Comparison of ENCODE assay signal across 8 cellular contexts in the genomic region with DNA sequence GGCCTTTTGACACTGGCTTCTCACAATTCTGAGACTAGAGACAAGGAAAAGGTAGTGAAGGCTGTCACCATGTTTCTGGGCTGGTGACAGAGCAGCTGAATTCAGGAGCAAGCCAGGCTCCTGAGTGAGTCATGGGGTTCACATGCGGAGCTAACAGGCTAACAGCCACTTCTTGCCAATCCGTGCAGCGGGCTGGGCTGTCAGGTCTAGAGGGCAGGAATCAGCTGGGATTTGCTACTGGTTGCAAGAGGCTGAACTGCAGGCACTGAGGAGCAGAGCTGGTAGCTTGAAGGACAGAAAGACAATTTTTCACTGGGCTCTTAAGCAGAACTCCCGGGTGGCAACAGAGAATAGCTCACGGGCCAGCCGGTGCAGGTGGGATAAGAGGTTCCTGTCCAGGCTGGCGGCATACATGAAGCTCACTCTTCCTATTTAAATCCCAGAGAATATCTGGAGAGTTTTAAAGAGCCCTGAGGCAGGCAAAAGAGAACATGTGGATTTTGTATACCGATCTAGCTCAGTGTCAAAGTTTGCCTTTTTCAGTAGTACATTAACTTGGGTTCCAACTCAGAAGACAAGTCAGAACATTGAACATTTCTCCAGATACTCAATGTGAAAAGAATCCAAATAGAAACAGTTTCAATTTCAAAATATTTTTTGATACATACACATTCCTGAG. TPM values are rescaled to one million over a fixed set of nuclear protein-coding genes. Genes with fewer than 3 reads are reported as not detected.
DNase-seq lines count a peak whose midpoint lies in the region; ATAC-seq, FAIRE-seq and TF ChIP-seq lines count a peak whose summit lies in the region.

No MANE protein-coding gene starts in this region.

- POLR2A ChIA-PET in CD4-positive, alpha-beta memory T cell (lab: Charles Lee; ENCODE audit: partially characterized antibody): no interaction called here

- no peaks in the 10 kb centered on the region for H3K4me1 Mint-ChIP-seq in CD4-positive, alpha-beta memory T cell

- TF ChIP-seq RAD21 in neural cell (conservative IDR thresholded peaks at IDR 0.05): no peak

- TF ChIP-seq CTCF in AG10803 (conservative IDR thresholded peaks at IDR 0.05; ENCODE audit: low read length) (no peak), foreskin keratinocyte (conservative IDR thresholded peaks at IDR 0.05) (no peak), neural cell (IDR thresholded peaks at IDR 0.05; ENCODE audit: poor library complexity, severe bottlenecking) (no peak)

- CTCF ChIA-PET in CD4-positive, alpha-beta memory T cell (lab: Charles Lee; ENCODE audit: partially characterized antibody): no interaction called here

- H3K4me2 ChIP-seq in neural cell (ENCODE audit: low read length): no peak overlapping the region

- intact Hi-C loops in CD4-positive, alpha-beta memory T cell (cut with micrococcal nuclease): no loop called here

- peaks cover 0 to 4% (median 0%) of the 10 kb centered on the region in 8 donors for H3K9me3 Mint-ChIP-seq in CD4-positive, alpha-beta memory T cell

- no peaks in the 10 kb centered on the region for H3K79me2 ChIP-seq in neural cell (replicated peaks; ENCODE audit: insufficient read depth, low read length)

- H2AFZ ChIP-seq in neural cell (ENCODE audit: low read depth, low read length): no peak overlapping the region

- H4K20me1 ChIP-seq in neural cell (ENCODE audit: insufficient read depth): no peaks in the 10 kb centered on the region

- DNase-seq in AG10803 (ENCODE audit: low read depth) (peak; percentile 76), SJSA1 (ENCODE audit: low read depth in 1 of 2, low spot score in 2 of 2) (peak; percentile 38 to 67), foreskin keratinocyte (peak; percentile 53 to 71), NCI-H524 treated with DMSO at 0.1 percent for 48 hours (lab: John Stamatoyannopoulos, UW) (no peak), GM12892 (ENCODE audit: insufficient read length) (no peak)
- DNase-seq in CD4-positive, alpha-beta memory T cell: no peak

- peaks cover 2 to 7% of the 10 kb centered on the region in 2 donors for H3K27me3 Mint-ChIP-seq in CD4-positive, alpha-beta memory T cell

- H3K9me3 ChIP-seq in SJSA1 (replicated peaks) (no peaks in the 10 kb centered on the region), neural cell (ENCODE audit: low read length) (no peaks in the 10 kb centered on the region)
- H3K9me3 ChIP-seq in CD4-positive, alpha-beta memory T cell (ENCODE audit: control insufficient read depth in 1 of 2, low read length in 2 of 2): no peaks in the 10 kb centered on the region

- no peak for TF ChIP-seq POLR2A in GM12892 (IDR thresholded peaks at IDR 0.05; ENCODE audit: low read depth, low read length)

- no peak for TF ChIP-seq EP300 in neural cell (conservative IDR thresholded peaks at IDR 0.05; ENCODE audit: poor library complexity, severe bottlenecking)

- no peaks in the 10 kb centered on the region for H3K36me3 Mint-ChIP-seq in CD4-positive, alpha-beta memory T cell

- H3K4me1 ChIP-seq in SJSA1 (replicated peaks): peaks cover 33% of the 10 kb centered on the region
- peaks cover 24% of the 10 kb centered on the region for H3K4me1 ChIP-seq in foreskin keratinocyte
- H3K4me1 ChIP-seq in CD4-positive, alpha-beta memory T cell (ENCODE audit: insufficient read depth, low read length): no peaks in the 10 kb centered on the region

- H3K27ac ChIP-seq in SJSA1 (peak overlapping the region; percentile 64), foreskin keratinocyte (no peak overlapping the region), neural cell (ENCODE audit: low read length) (no peak overlapping the region)
- H3K27ac ChIP-seq in CD4-positive, alpha-beta memory T cell (ENCODE audit: low read depth, low read length): no peak overlapping the region

- FAIRE-seq in GM12892 (lab: Jason Lieb, UNC): no peak

- no peak overlapping the region for H3K9ac ChIP-seq in neural cell (ENCODE audit: low read length)

- H3K27ac Mint-ChIP-seq in CD4-positive, alpha-beta memory T cell: no peak overlapping the region

- ATAC-seq in foreskin keratinocyte (peak; percentile 90), GM18870 (IDR thresholded peaks at IDR 0.05; ENCODE audit: unreplicated experiment) (no peak)

- no peaks in the 10 kb centered on the region for H3K9me2 ChIP-seq in neural cell (ENCODE audit: insufficient read depth, low read length)

- H3K27me3 ChIP-seq in SJSA1 (replicated peaks) (no peaks in the 10 kb centered on the region), foreskin keratinocyte (no peaks in the 10 kb centered on the region), neural cell (ENCODE audit: insufficient read depth, low read depth, low read length) (no peaks in the 10 kb centered on the region)
- H3K27me3 ChIP-seq in CD4-positive, alpha-beta memory T cell (ENCODE audit: insufficient read depth, low read length): no peaks in the 10 kb centered on the region

- H3K4me3 Mint-ChIP-seq in CD4-positive, alpha-beta memory T cell: no peak overlapping the region

- H3K4me3 ChIP-seq in AG10803 (ENCODE audit: low read length) (no peak overlapping the region), SJSA1 (no peak overlapping the region), neural cell (ENCODE audit: low read length) (no peak overlapping the region)
- H3K4me3 ChIP-seq in CD4-positive, alpha-beta memory T cell (ENCODE audit: low read length in 2 of 2): no peak overlapping the region

- H3K36me3 ChIP-seq in SJSA1: no peaks in the 10 kb centered on the region
- H3K36me3 ChIP-seq in neural cell (ENCODE audit: insufficient read depth, low read length): no peaks in the 10 kb centered on the region
- H3K36me3 ChIP-seq in CD4-positive, alpha-beta memory T cell (ENCODE audit: insufficient read depth, low read length): no peaks in the 10 kb centered on the region

- H3F3A ChIP-seq in neural cell (ENCODE audit: insufficient read depth, low read length, poor library complexity, severe bottlenecking): no peaks in the 10 kb centered on the region

TF ChIP-seq in neural cell, 6 proteins besides CTCF, POLR2A, EP300 and RAD21:
- TF ChIP-seq EZH2 (IDR thresholded peaks at IDR 0.05; ENCODE audit: borderline replicate concordance, insufficient read depth, low read length, poor library complexity, severe bottlenecking) (no peak), POLR2AphosphoS5 (IDR thresholded peaks at IDR 0.05) (peak; percentile 9)

RNA-seq across cellular contexts. Expression of a gene that starts 1.2 kb away (rescaled TPM):
- total RNA-seq in SJSA1 (2014; rRNA removed; shearing (Covaris generic)): 1.2 and 2.5 TPM in 2 replicates
- total RNA-seq in foreskin keratinocyte: 1.3 and 3.0 TPM in 2 replicates
- polyA plus RNA-seq in foreskin keratinocyte (0.79 and 0.92 TPM in 2 replicates), neural cell (2.1 and 2.4 TPM in 2 replicates)
- 7.1 and 7.3 TPM in 2 replicates for polyA minus RNA-seq in neural cell
- total RNA-seq in CD4-positive, alpha-beta memory T cell: not detected
- not detected for polyA plus RNA-seq in CD4-positive, alpha-beta memory T cell
- not detected for polyA plus RNA-seq in GM12892 (2012; ENCODE audit: missing spikeins)

Comparison
In these comparisons a context has a peak if more than half of its experiments do, and no peak if none do; other contexts are left out.
1. DNase-seq: peak in AG10803 (single experiment), SJSA1 (2 of 2) and foreskin keratinocyte (2 of 2); none in NCI-H524 treated with DMSO at 0.1 percent for 48 hours (single experiment), CD4-positive, alpha-beta memory T cell (0 of 5) and GM12892 (single experiment).